Comparison of ENCODE assay signal across 1 cellular context in the genomic region with DNA sequence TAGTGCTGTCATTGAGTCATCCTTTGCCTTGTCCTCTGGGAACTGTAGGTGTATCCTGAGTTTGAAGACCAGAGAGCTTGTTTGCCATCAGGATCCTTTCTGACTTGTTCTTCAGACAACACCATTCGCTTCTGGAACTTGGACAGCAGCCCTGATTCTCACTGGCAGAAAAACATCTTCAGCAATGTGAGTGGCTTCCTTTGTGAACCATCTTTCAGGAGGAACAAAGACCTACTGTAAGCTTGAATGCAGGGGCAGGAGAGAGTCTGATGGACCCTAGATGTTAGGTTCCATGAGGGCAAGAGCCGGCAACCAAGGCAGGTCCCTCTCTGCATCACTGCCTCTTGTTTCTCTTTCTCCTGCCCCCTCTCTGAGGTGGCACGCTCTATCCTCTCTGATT.
TF ChIP-seq lines count a peak whose summit lies in the region.

No MANE protein-coding gene starts in this region.

TF ChIP-seq in K562, 482 proteins besides CTCF, POLR2A, EP300 and RAD21:
- TF ChIP-seq CHD2 (IDR thresholded peaks at IDR 0.05; ENCODE audit: low read depth, low read length) (no peak), ZNF140 (CRISPR knock-in tag; IDR thresholded peaks at IDR 0.05) (no peak), PHB2 (IDR thresholded peaks at IDR 0.05; ENCODE audit: low read depth) (no peak), SAP30 (IDR thresholded peaks at IDR 0.05; ENCODE audit: borderline replicate concordance, insufficient read depth, low read depth, low read length, poor library complexity, severe bottlenecking) (no peak), OTX1 (CRISPR knock-in tag; IDR thresholded peaks at IDR 0.05) (no peak), CREBBP (IDR thresholded peaks at IDR 0.05; ENCODE audit: low read depth, low read length) (no peak), POLR3A (IDR thresholded peaks at IDR 0.05; ENCODE audit: borderline replicate concordance, extremely low read depth, insufficient read depth, insufficient read length) (no peak), ZNF3 (CRISPR knock-in tag; IDR thresholded peaks at IDR 0.05) (no peak)
- TF ChIP-seq, protein P1, sequence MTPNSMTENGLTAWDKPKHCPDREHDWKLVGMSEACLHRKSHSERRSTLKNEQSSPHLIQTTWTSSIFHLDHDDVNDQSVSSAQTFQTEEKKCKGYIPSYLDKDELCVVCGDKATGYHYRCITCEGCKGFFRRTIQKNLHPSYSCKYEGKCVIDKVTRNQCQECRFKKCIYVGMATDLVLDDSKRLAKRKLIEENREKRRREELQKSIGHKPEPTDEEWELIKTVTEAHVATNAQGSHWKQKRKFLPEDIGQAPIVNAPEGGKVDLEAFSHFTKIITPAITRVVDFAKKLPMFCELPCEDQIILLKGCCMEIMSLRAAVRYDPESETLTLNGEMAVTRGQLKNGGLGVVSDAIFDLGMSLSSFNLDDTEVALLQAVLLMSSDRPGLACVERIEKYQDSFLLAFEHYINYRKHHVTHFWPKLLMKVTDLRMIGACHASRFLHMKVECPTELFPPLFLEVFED (CRISPR knock-in tag; conservative IDR thresholded peaks at IDR 0.05) = no peak
- TF ChIP-seq, protein P2, sequence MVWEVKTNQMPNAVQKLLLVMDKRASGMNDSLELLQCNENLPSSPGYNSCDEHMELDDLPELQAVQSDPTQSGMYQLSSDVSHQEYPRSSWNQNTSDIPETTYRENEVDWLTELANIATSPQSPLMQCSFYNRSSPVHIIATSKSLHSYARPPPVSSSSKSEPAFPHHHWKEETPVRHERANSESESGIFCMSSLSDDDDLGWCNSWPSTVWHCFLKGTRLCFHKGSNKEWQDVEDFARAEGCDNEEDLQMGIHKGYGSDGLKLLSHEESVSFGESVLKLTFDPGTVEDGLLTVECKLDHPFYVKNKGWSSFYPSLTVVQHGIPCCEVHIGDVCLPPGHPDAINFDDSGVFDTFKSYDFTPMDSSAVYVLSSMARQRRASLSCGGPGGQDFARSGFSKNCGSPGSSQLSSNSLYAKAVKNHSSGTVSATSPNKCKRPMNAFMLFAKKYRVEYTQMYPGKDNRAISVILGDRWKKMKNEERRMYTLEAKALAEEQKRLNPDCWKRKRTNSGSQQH (CRISPR knock-in tag; IDR thresholded peaks at IDR 0.05) = no peak
TF ChIP-seq in K562: peak in this region for 0.
